ENCODE assay signal across 8 cellular contexts in the genomic region with DNA sequence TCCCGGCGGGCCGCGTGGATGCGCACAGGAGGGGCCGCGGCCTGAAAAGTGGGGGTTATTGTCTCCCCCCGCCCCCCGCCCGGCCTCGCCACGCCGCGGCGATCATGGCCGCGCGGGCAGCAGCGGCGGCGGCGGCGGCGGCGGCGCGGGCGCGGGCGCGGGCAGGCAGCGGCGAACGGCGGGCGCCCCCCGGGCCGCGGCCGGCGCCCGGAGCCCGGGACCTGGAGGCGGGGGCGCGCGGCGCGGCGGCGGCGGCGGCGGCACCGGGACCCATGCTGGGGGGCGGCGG. TPM values are rescaled to one million over a fixed set of nuclear protein-coding genes. Genes with fewer than 3 reads are reported as not detected.
DNase-seq lines count a peak whose midpoint lies in the region; ATAC-seq and TF ChIP-seq lines count a peak whose summit lies in the region.

No MANE protein-coding gene starts in this region.

- peak overlapping the region; percentile 76 to 90 (median 89) for H3K4me3 ChIP-seq in upper lobe of left lung

- TF ChIP-seq EP300 in upper lobe of left lung (IDR thresholded peaks at IDR 0.05), result no peak

- peak overlapping the region; percentile 99 for H3K27ac Mint-ChIP-seq in activated naive CD4-positive, alpha-beta T cell treated with anti-CD3 and anti-CD28 coated beads, Interleukin-2, amount 10 ng/mL, durations not matched to agents 7 days and 5 days
- H3K27ac Mint-ChIP-seq in activated naive CD4-positive, alpha-beta T cell treated with anti-CD3 and anti-CD28 coated beads, Interleukin-2, amount 50 U/mL, for 72 hours, result peak overlapping the region in 1 of 2 donors; percentile 97
- H3K27ac Mint-ChIP-seq in activated naive CD8-positive, alpha-beta T cell treated with anti-CD3 and anti-CD28 coated beads, Interleukin-2, amount 10 ng/mL, durations not matched to agents 7 days and 5 days, result no peak overlapping the region

- TF ChIP-seq POLR2A in upper lobe of left lung (IDR thresholded peaks at IDR 0.05), result peak in 1 of 4 donors; percentile 6

- POLR2A ChIA-PET in activated naive CD8-positive, alpha-beta T cell treated with anti-CD3 and anti-CD28 coated beads, Interleukin-2, amount 10 ng/mL, durations not matched to agents 7 days and 5 days (lab: Charles Lee), result interaction anchor here (0.5 to 4.3 kb wide), 5 partner anchors 32 to 243 kb away, joined by 3 to 46 read pairs (median 5); no protein-coding TSS in a partner anchor

- no peaks in the 10 kb centered on the region for H3K9me3 Mint-ChIP-seq in activated naive CD4-positive, alpha-beta T cell treated with anti-CD3 and anti-CD28 coated beads, Interleukin-2, amount 10 ng/mL, durations not matched to agents 7 days and 5 days
- H3K9me3 Mint-ChIP-seq in activated naive CD4-positive, alpha-beta T cell treated with anti-CD3 and anti-CD28 coated beads, Interleukin-2, amount 50 U/mL, for 72 hours, result no peaks in the 10 kb centered on the region
- H3K9me3 Mint-ChIP-seq in activated naive CD8-positive, alpha-beta T cell treated with anti-CD3 and anti-CD28 coated beads, Interleukin-2, amount 10 ng/mL, durations not matched to agents 7 days and 5 days, result no peaks in the 10 kb centered on the region

- peak overlapping the region; percentile 93 for H3K4me3 Mint-ChIP-seq in activated naive CD4-positive, alpha-beta T cell treated with anti-CD3 and anti-CD28 coated beads, Interleukin-2, amount 10 ng/mL, durations not matched to agents 7 days and 5 days
- H3K4me3 Mint-ChIP-seq in activated naive CD8-positive, alpha-beta T cell treated with anti-CD3 and anti-CD28 coated beads, Interleukin-2, amount 10 ng/mL, durations not matched to agents 7 days and 5 days, result peak overlapping the region; percentile 92

- no peaks in the 10 kb centered on the region for H3K9me3 ChIP-seq in upper lobe of left lung

- peaks cover 20 to 30% (median 26%) of the 10 kb centered on the region in 4 donors for H3K4me1 ChIP-seq in upper lobe of left lung

- H3K27me3 Mint-ChIP-seq in activated naive CD4-positive, alpha-beta T cell treated with anti-CD3 and anti-CD28 coated beads, Interleukin-2, amount 10 ng/mL, durations not matched to agents 7 days and 5 days, result no peaks in the 10 kb centered on the region
- peaks cover 2% of the 10 kb centered on the region for H3K27me3 Mint-ChIP-seq in activated naive CD8-positive, alpha-beta T cell treated with anti-CD3 and anti-CD28 coated beads, Interleukin-2, amount 10 ng/mL, durations not matched to agents 7 days and 5 days

- CTCF ChIA-PET in activated naive CD4-positive, alpha-beta T cell treated with anti-CD3 and anti-CD28 coated beads, Interleukin-2, amount 10 ng/mL, durations not matched to agents 7 days and 5 days (lab: Charles Lee), result interaction anchor here (0.9 to 1.2 kb wide), 2 partner anchors 88 to 91 kb away, joined by 3 read pairs; no protein-coding TSS in a partner anchor

- DNase-seq in activated naive CD4-positive, alpha-beta T cell treated with anti-CD3 and anti-CD28 coated beads, Interleukin-2, amount 10 ng/mL, durations not matched to agents 7 days and 5 days, result no peak
- DNase-seq in activated naive CD4-positive, alpha-beta T cell treated with anti-CD3 and anti-CD28 coated beads, Interleukin-2, amount 50 U/mL, for 72 hours (ENCODE audit: low spot score in 2 of 2), result no peak
- no peak for DNase-seq in activated naive CD8-positive, alpha-beta T cell treated with anti-CD3 and anti-CD28 coated beads, Interleukin-2, amount 10 ng/mL, durations not matched to agents 7 days and 5 days
- no peak for DNase-seq in upper lobe of left lung
- DNase-seq in cerebellar nuclear complex (lab: John Stamatoyannopoulos, UW), result no peak
- DNase-seq in NCI-H1694 treated with DMSO at 0.1 percent for 48 hours (lab: John Stamatoyannopoulos, UW), result no peak
- no peak for DNase-seq in AG08395 (ENCODE audit: low spot score)

- peaks cover 11% of the 10 kb centered on the region for H3K36me3 Mint-ChIP-seq in activated naive CD4-positive, alpha-beta T cell treated with anti-CD3 and anti-CD28 coated beads, Interleukin-2, amount 10 ng/mL, durations not matched to agents 7 days and 5 days
- peaks cover 0 to 10% of the 10 kb centered on the region in 2 donors for H3K36me3 Mint-ChIP-seq in activated naive CD4-positive, alpha-beta T cell treated with anti-CD3 and anti-CD28 coated beads, Interleukin-2, amount 50 U/mL, for 72 hours
- no peaks in the 10 kb centered on the region for H3K36me3 Mint-ChIP-seq in activated naive CD8-positive, alpha-beta T cell treated with anti-CD3 and anti-CD28 coated beads, Interleukin-2, amount 10 ng/mL, durations not matched to agents 7 days and 5 days

- no peak for TF ChIP-seq CTCF in upper lobe of left lung (IDR thresholded peaks at IDR 0.05)

- H3K27ac ChIP-seq in layer of hippocampus (ENCODE audit: low read depth, low read length) (peak overlapping the region; percentile 97), upper lobe of left lung (peak overlapping the region; percentile 96 to 100 (median 96))

- H3K36me3 ChIP-seq in upper lobe of left lung, result no peaks in the 10 kb centered on the region

- no peaks in the 10 kb centered on the region for H3K27me3 ChIP-seq in layer of hippocampus (ENCODE audit: control insufficient read depth, insufficient read depth, low read length)
- H3K27me3 ChIP-seq in upper lobe of left lung, result no peaks in the 10 kb centered on the region

- ATAC-seq in activated naive CD4-positive, alpha-beta T cell treated with anti-CD3 and anti-CD28 coated beads, Interleukin-2, amount 50 U/mL, for 72 hours, result no peak
- no peak for ATAC-seq in activated naive CD8-positive, alpha-beta T cell treated with anti-CD3 and anti-CD28 coated beads, Interleukin-2, amount 10 ng/mL, durations not matched to agents 7 days and 5 days (ENCODE audit: low read depth)
- peak in 1 of 2 donors; percentile 23 for ATAC-seq in upper lobe of left lung (ENCODE audit: low FRiP score in 2 of 2)

- 0 to 1% methylated on average over 2 to 33 of the region's 57 CpGs for WGBS in upper lobe of left lung, 2 donors

- peaks cover 41% of the 10 kb centered on the region for H3K4me1 Mint-ChIP-seq in activated naive CD4-positive, alpha-beta T cell treated with anti-CD3 and anti-CD28 coated beads, Interleukin-2, amount 10 ng/mL, durations not matched to agents 7 days and 5 days
- peaks cover 28% of the 10 kb centered on the region for H3K4me1 Mint-ChIP-seq in activated naive CD8-positive, alpha-beta T cell treated with anti-CD3 and anti-CD28 coated beads, Interleukin-2, amount 10 ng/mL, durations not matched to agents 7 days and 5 days

RNA-seq across cellular contexts. Expression of a gene that starts 0.3 kb away (rescaled TPM):
- total RNA-seq in activated naive CD4-positive, alpha-beta T cell treated with anti-CD3 and anti-CD28 coated beads, Interleukin-2, amount 50 U/mL, for 72 hours, result 10 to 100 TPM; 53.1 to 69.5 TPM
- 10 to 100 TPM; 83.2 to 98.2 TPM for total RNA-seq in activated naive CD8-positive, alpha-beta T cell treated with anti-CD3 and anti-CD28 coated beads, Interleukin-2, amount 10 ng/mL, durations not matched to agents 7 days and 5 days
- 100 to 1,000 TPM in 3 of 6 donors, 10 to 100 TPM in 3; 66.4 to 168 (median 109) TPM for total RNA-seq in upper lobe of left lung
